16 cellular contexts compared by ENCODE assay signal in the genomic region with DNA sequence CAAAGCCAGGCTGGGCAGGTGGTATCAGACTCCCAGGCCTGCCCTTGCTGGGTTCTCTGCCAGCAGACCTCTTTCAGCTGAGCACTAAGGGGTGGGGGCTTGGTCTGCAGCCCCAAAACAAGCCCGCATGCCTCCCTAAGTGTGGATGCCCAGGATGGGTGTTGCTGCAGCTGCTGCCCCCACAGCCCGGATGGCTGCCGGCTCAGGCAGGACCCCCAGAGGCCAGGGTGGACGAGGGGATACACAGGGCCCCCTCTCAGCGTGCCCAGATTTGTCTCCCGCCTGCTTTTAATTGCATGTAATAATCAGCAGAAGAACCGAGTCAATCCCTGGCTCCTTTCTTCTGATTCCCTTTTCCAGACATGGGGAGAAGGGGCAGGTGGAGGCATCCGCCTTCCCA.
DNase-seq lines count a peak whose midpoint lies in the region.
"Had no signal": no experiment of that assay in that cellular context is flagged by ENCODE, and none has a peak within 500 bp of the region (broad histone marks: within the 10 kb centered on the region; RNA-seq: fewer than 3 reads in every experiment).

No MANE protein-coding gene starts in this region.

- peak; percentile 68 for DNase-seq in NCI-H2171 treated with DMSO at 0.1 percent for 48 hours (lab: John Stamatoyannopoulos, UW)
- DNase-seq in epidermal melanocyte (ENCODE audit: insufficient read length, low spot score) = peak; percentile 7
- DNase-seq in NCI-H2107 (lab: John Stamatoyannopoulos, UW) = no peak
- no peak for DNase-seq in OCI-M2 (lab: John Stamatoyannopoulos, UW; ENCODE audit: unreplicated experiment)
- no peak for DNase-seq in H4 (ENCODE audit: low spot score)
- DNase-seq: BE2C; CD8-positive, alpha-beta T cell; COR-L47; DMS153; DMS79 treated with DMSO at 0.1 percent for 48 hours; EL; H9 had no signal

- H3K4me3 ChIP-seq in muscle layer of duodenum (ENCODE audit: low read depth in 1 of 2, low read length in 2 of 2) = no peak overlapping the region
- H3K4me3 ChIP-seq: A549, GM23338 had no signal

- H3K4me1 ChIP-seq in muscle layer of duodenum (ENCODE audit: control insufficient read depth in 1 of 2, insufficient read depth in 2 of 2, low read length in 2 of 2) = peaks cover 0 to 3% of the 10 kb centered on the region in 2 donors

- no peaks in the 10 kb centered on the region for H3K27me3 ChIP-seq in muscle layer of duodenum (ENCODE audit: low read depth, low read length)
- H3K27me3 ChIP-seq: BE2C had no signal

- H3K9me3 ChIP-seq in muscle layer of duodenum (ENCODE audit: control insufficient read depth in 1 of 2, low read length in 2 of 2) = no peaks in the 10 kb centered on the region
- H3K9me3 ChIP-seq: A549, BE2C had no signal

- no peaks in the 10 kb centered on the region for H3K36me3 ChIP-seq in muscle layer of duodenum (ENCODE audit: control insufficient read depth in 1 of 2, insufficient read depth in 2 of 2, low read length in 2 of 2)
- H3K36me3 ChIP-seq: BE2C had no signal

- H3K27ac ChIP-seq in muscle layer of duodenum (ENCODE audit: low read length) = peak overlapping the region; percentile 45
- H3K27ac ChIP-seq: A549, C4-2B had no signal

Comparison
In these comparisons a context has a peak if more than half of its experiments do, and no peak if none do; other contexts are left out.
1. DNase-seq: peak in NCI-H2171 treated with DMSO at 0.1 percent for 48 hours (single experiment) and epidermal melanocyte (single experiment); none in NCI-H2107 (single experiment), OCI-M2 (single experiment) and H4 (single experiment).